8 cellular contexts compared by ENCODE assay signal in the genomic region with DNA sequence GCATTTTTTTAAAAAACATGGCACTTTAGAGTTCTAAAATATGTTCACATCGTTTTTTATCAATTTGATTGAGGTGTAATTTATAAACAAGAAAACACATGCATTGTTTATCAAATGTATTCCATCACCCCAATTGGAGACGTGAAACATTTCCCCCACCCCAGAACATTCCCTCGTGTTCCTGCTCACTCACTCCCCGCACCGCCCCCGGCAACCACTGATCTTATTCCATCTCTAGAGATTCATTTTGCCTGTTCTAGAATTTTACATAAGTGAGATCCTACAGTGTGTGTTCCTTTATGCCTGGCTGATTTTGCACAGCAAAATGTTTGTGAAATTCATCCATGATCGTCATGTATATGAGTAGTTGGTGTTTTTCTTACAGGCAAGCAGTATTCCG. TPM values are rescaled to one million over a fixed set of nuclear protein-coding genes. Genes with fewer than 3 reads are reported as not detected.
"Had no signal": no experiment of that assay in that cellular context is flagged by ENCODE, and none has a peak within 500 bp of the region (broad histone marks: within the 10 kb centered on the region; RNA-seq: fewer than 3 reads in every experiment).

No MANE protein-coding gene starts in this region.

- H2AFZ ChIP-seq: GM23338 had no signal

- ATAC-seq: GM23338 had no signal

- H3K4me2 ChIP-seq: GM23338 had no signal

- FAIRE-seq: H1, H54, HTR-8/SVneo had no signal

- DNase-seq: H9, HCEC 1CT, KBM-7 had no signal

- H3K4me3 ChIP-seq: GM23338 had no signal

RNA-seq across cellular contexts. Expression of a gene that starts 50.5 kb away (rescaled TPM):
- polyA plus RNA-seq: IgD-negative memory B cell had no signal
